Comparison of ENCODE assay signal across 8 cellular contexts in genomic region chr17:81518113-81518784, GRCh38. TPM values are rescaled to one million over a fixed set of nuclear protein-coding genes. Genes with fewer than 3 reads are reported as not detected.
DNase-seq lines count a peak whose midpoint lies in the region; ATAC-seq and TF ChIP-seq lines count a peak whose summit lies in the region.

No MANE protein-coding gene starts in this region.

- peak overlapping the region; percentile 77 for H3K4me3 ChIP-seq in GM12864 (ENCODE audit: low read depth, low read length)
- peak overlapping the region; percentile 56 for H3K4me3 ChIP-seq in OCI-LY1 (ENCODE audit: low read depth, low read length, poor library complexity, severe bottlenecking)
- H3K4me3 ChIP-seq in fibroblast of villous mesenchyme (ENCODE audit: low read depth, low read length), result peak overlapping the region; percentile 47

- H3K9ac ChIP-seq in OCI-LY1 (ENCODE audit: low read length), result peak overlapping the region; percentile 61; the same call in 1 of the 2 replicates

- in situ Hi-C loops in GM13976 (cut with MboI; ENCODE audit: low sequenced_read_pairs, unreplicated experiment), result no loop called here

- peaks cover 7% of the 10 kb centered on the region; the same call in 1 of the 2 replicates for H3K27me3 ChIP-seq in OCI-LY1 (ENCODE audit: insufficient read depth, low read length)

- peaks cover 12% of the 10 kb centered on the region; the same call in 1 of the 2 replicates for H3F3A ChIP-seq in OCI-LY1 (ENCODE audit: insufficient read depth, low read length)

- TF ChIP-seq CTCF in GM12864 (IDR thresholded peaks at IDR 0.05; ENCODE audit: low read depth, low read length, missing control alignments), result no peak
- TF ChIP-seq CTCF in OCI-LY1 (IDR thresholded peaks at IDR 0.05; ENCODE audit: low read length), result no peak
- no peak for TF ChIP-seq CTCF in fibroblast of villous mesenchyme (IDR thresholded peaks at IDR 0.05; ENCODE audit: insufficient read depth, low read depth, low read length)
- TF ChIP-seq CTCF in GM13976 (IDR thresholded peaks at IDR 0.05; ENCODE audit: borderline replicate concordance, control extremely low read depth, extremely low read depth, insufficient read depth, missing control alignments), result no peak

- H3K79me2 ChIP-seq in OCI-LY1 (ENCODE audit: insufficient read depth, low read length), result no peaks in the 10 kb centered on the region

- H3K9me2 ChIP-seq in OCI-LY1 (ENCODE audit: low read depth, low read length), result no peaks in the 10 kb centered on the region

- H3K4me1 ChIP-seq in OCI-LY1 (ENCODE audit: insufficient read depth, low read length, severe bottlenecking), result peaks cover 63% of the 10 kb centered on the region

- H4K20me1 ChIP-seq in OCI-LY1 (ENCODE audit: insufficient read depth, low read length), result no peaks in the 10 kb centered on the region

- intact Hi-C loops in sciatic nerve (cut with DNase I), result no loop called here

- H3K9me3 ChIP-seq in OCI-LY1 (ENCODE audit: low read length), result no peaks in the 10 kb centered on the region

- H2AFZ ChIP-seq in OCI-LY1 (ENCODE audit: low read length), result no peak overlapping the region

- H3K27ac ChIP-seq in OCI-LY1 (ENCODE audit: low read depth, low read length, poor library complexity, severe bottlenecking), result peak overlapping the region; percentile 88

- DNase-seq in GM12864 (ENCODE audit: low read depth) (no peak), fibroblast of villous mesenchyme (ENCODE audit: low read depth) (peak; percentile 28), sciatic nerve (ENCODE audit: low spot score) (peak; percentile 51), superior temporal gyrus (ENCODE audit: extremely low spot score) (no peak), GM13976 (ENCODE audit: low spot score) (no peak), NCI-H524 treated with DMSO at 0.1 percent for 48 hours (lab: John Stamatoyannopoulos, UW) (no peak)

- peak overlapping the region; percentile 96 for H3K4me2 ChIP-seq in OCI-LY1 (ENCODE audit: low read length)

- no peak for ATAC-seq in sciatic nerve
- ATAC-seq in HG03342 (IDR thresholded peaks at IDR 0.05; ENCODE audit: unreplicated experiment), result no peak

- no peaks in the 10 kb centered on the region for H3K36me3 ChIP-seq in OCI-LY1 (ENCODE audit: insufficient read depth, low read length)

RNA-seq across cellular contexts. Expression of gene ACTG1, which starts 5.7 kb away (rescaled TPM):
- total RNA-seq in fibroblast of villous mesenchyme (10,242 and 13,686 TPM in 2 replicates), sciatic nerve (2,552 TPM)

RNA-seq across cellular contexts. Expression of gene FSCN2, which starts 9.9 kb away (rescaled TPM):
- total RNA-seq in fibroblast of villous mesenchyme, result 1.7 and 3.5 TPM in 2 replicates
- total RNA-seq in sciatic nerve, result 1.6 TPM

RNA-seq across cellular contexts. Expression of gene FAAP100, which starts 33.9 kb away (rescaled TPM):
- 27.6 and 40.3 TPM in 2 replicates for total RNA-seq in fibroblast of villous mesenchyme
- total RNA-seq in sciatic nerve, result 20.0 TPM

Comparison
In these comparisons a context has a peak if more than half of its experiments do, and no peak if none do; other contexts are left out.
1. DNase-seq: peak in fibroblast of villous mesenchyme (single experiment) and sciatic nerve (single experiment); none in GM12864 (single experiment), superior temporal gyrus (single experiment), GM13976 (single experiment) and NCI-H524 treated with DMSO at 0.1 percent for 48 hours (single experiment).
2. Peak in every context shown above with its lines, with median percentiles within 50 percentile points of each other: H3K4me3 ChIP-seq.